In the genomic region with DNA sequence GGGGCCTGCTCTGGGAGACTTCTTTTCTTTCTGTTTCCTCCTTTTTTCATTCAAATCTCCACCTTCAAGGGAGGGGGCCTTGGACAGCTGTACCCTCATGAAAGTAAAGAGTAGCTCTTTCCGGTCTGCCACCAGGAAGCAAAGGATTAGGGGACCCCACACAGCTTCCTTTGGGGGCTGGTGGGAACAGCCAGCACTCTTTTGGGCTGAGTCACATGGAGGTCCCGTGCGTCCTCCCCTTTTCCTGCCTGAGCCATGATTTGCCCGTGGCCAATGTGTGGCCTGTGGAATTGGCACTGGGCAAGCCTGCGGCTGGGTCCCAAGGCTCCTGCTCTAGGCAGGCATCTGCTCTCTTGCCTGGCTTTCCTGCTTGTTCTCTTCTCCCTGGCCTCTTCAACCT, we compare ENCODE assay signal across 19 cellular contexts.
DNase-seq lines count a peak whose midpoint lies in the region; ATAC-seq and TF ChIP-seq lines count a peak whose summit lies in the region.
"Had no signal": no experiment of that assay in that cellular context is flagged by ENCODE, and none has a peak within 500 bp of the region (broad histone marks: within the 10 kb centered on the region; RNA-seq: fewer than 3 reads in every experiment).

No MANE protein-coding gene starts in this region.

- peak overlapping the region; percentile 89 for H2AFZ ChIP-seq in GM23338
- H2AFZ ChIP-seq: PC-9 had no signal

- peaks cover 3% of the 10 kb centered on the region; the same call in 1 of the 2 replicates for H3K9me2 ChIP-seq in GM23338 (ENCODE audit: insufficient read depth)

- POLR2A ChIA-PET in naive thymus-derived CD4-positive, alpha-beta T cell (lab: Charles Lee) = no interaction called here

- H3K9ac ChIP-seq in iPS-15b (ENCODE audit: low read depth, low read length) = peak overlapping the region; percentile 57
- H3K9ac ChIP-seq: KMS-11 had no signal

- H3K27ac Mint-ChIP-seq in GM23338 = peak overlapping the region; percentile 29; the same call in 1 of the 2 replicates
- no peak overlapping the region for H3K27ac Mint-ChIP-seq in naive thymus-derived CD4-positive, alpha-beta T cell

- H3K36me3 ChIP-seq in GM23338 (ENCODE audit: insufficient read depth) (no peaks in the 10 kb centered on the region), iPS-15b (ENCODE audit: control insufficient read depth, insufficient read depth, low read length) (no peaks in the 10 kb centered on the region)
- no peaks in the 10 kb centered on the region for H3K36me3 ChIP-seq in naive thymus-derived CD4-positive, alpha-beta T cell (ENCODE audit: control insufficient read depth in 2 of 3, insufficient read depth in 3 of 3, low read length in 3 of 3)

- no peaks in the 10 kb centered on the region for H4K20me1 ChIP-seq in GM23338 (replicated peaks; ENCODE audit: insufficient read depth)

- peaks cover 36% of the 10 kb centered on the region for H3K4me1 Mint-ChIP-seq in GM23338
- H3K4me1 Mint-ChIP-seq in naive thymus-derived CD4-positive, alpha-beta T cell = peaks cover 0 to 2% (median 0%) of the 10 kb centered on the region in 7 donors

- CTCF ChIA-PET in naive thymus-derived CD4-positive, alpha-beta T cell (lab: Charles Lee) = no interaction called here

- peaks cover 18% of the 10 kb centered on the region for H3K27me3 Mint-ChIP-seq in GM23338 (ENCODE audit: insufficient read depth, low read depth, poor library complexity)
- H3K27me3 Mint-ChIP-seq in naive thymus-derived CD4-positive, alpha-beta T cell = peaks cover 0 to 15% (median 11%) of the 10 kb centered on the region in 5 donors

- ATAC-seq in GM23338 = peak; percentile 23
- no peak for ATAC-seq in naive thymus-derived CD4-positive, alpha-beta T cell
- no peak for ATAC-seq in GM18907 (IDR thresholded peaks at IDR 0.05; ENCODE audit: unreplicated experiment)
- no peak for ATAC-seq in GM19328 (IDR thresholded peaks at IDR 0.05; ENCODE audit: unreplicated experiment)
- ATAC-seq: HepG2 had no signal

- H3K9me3 Mint-ChIP-seq in GM23338 = no peaks in the 10 kb centered on the region
- peaks cover 0 to 2% (median 0%) of the 10 kb centered on the region in 11 donors for H3K9me3 Mint-ChIP-seq in naive thymus-derived CD4-positive, alpha-beta T cell

- no peak overlapping the region; the same call in 2 of the 3 replicates for H3K4me3 Mint-ChIP-seq in GM23338
- H3K4me3 Mint-ChIP-seq in naive thymus-derived CD4-positive, alpha-beta T cell = no peak overlapping the region

- TF ChIP-seq CTCF in GM23338 (conservative IDR thresholded peaks at IDR 0.05; ENCODE audit: low read depth in 2 of 2) = no peak
- no peak for TF ChIP-seq CTCF in VCaP (conservative IDR thresholded peaks at IDR 0.05)

- H3K79me2 ChIP-seq in GM23338 (replicated peaks; ENCODE audit: insufficient read depth) = no peaks in the 10 kb centered on the region

- H3K27ac ChIP-seq in GM23338 (ENCODE audit: low read depth) (no peak overlapping the region), VCaP (peak overlapping the region; percentile 99)
- no peak overlapping the region for H3K27ac ChIP-seq in naive thymus-derived CD4-positive, alpha-beta T cell (ENCODE audit: low read depth, low read length)
- H3K27ac ChIP-seq: KMS-11, PC-9 had no signal

- no peak overlapping the region for H3K4me3 ChIP-seq in GM23338
- no peak overlapping the region for H3K4me3 ChIP-seq in iPS-15b (ENCODE audit: low read depth, low read length)
- no peak overlapping the region for H3K4me3 ChIP-seq in naive thymus-derived CD4-positive, alpha-beta T cell (ENCODE audit: low read length)
- H3K4me3 ChIP-seq: PC-9 had no signal

- H3K27me3 ChIP-seq in GM23338 (ENCODE audit: insufficient read depth) (no peaks in the 10 kb centered on the region), iPS-15b (ENCODE audit: control insufficient read depth, insufficient read depth, low read length) (no peaks in the 10 kb centered on the region)
- no peaks in the 10 kb centered on the region for H3K27me3 ChIP-seq in naive thymus-derived CD4-positive, alpha-beta T cell (ENCODE audit: control insufficient read depth in 2 of 2, insufficient read depth in 2 of 2, low read length in 2 of 2)

- intact Hi-C loops in naive thymus-derived CD4-positive, alpha-beta T cell (cut with micrococcal nuclease) = no loop called here

- no peaks in the 10 kb centered on the region for H3F3A ChIP-seq in GM23338 (replicated peaks; ENCODE audit: low read depth)

- no peak overlapping the region for H3K4me2 ChIP-seq in GM23338
- H3K4me2 ChIP-seq: KMS-11, PC-9 had no signal

- H3K9me3 ChIP-seq in iPS-15b (ENCODE audit: control insufficient read depth, insufficient read depth, low read length) = no peaks in the 10 kb centered on the region
- no peaks in the 10 kb centered on the region for H3K9me3 ChIP-seq in naive thymus-derived CD4-positive, alpha-beta T cell (ENCODE audit: control insufficient read depth in 2 of 3, low read length in 3 of 3)
- H3K9me3 ChIP-seq: Caco-2 had no signal

- H3K4me1 ChIP-seq in GM23338 (ENCODE audit: insufficient read depth) = peaks cover 12% of the 10 kb centered on the region
- H3K4me1 ChIP-seq in iPS-15b (ENCODE audit: control insufficient read depth, insufficient read depth, low read length) = peaks cover 19% of the 10 kb centered on the region
- no peaks in the 10 kb centered on the region for H3K4me1 ChIP-seq in naive thymus-derived CD4-positive, alpha-beta T cell (ENCODE audit: control insufficient read depth in 2 of 2, insufficient read depth in 2 of 2, low read length in 2 of 2)
- H3K4me1 ChIP-seq: Caco-2 had no signal

- DNase-seq in GM23338 (ENCODE audit: low spot score) (no peak), stromal cell of bone marrow (ENCODE audit: low read depth) (peak; percentile 7)
- no peak for DNase-seq in naive thymus-derived CD4-positive, alpha-beta T cell
- no peak for DNase-seq in activated CD4-positive, alpha-beta T cell treated with anti-CD3 and anti-CD28 coated beads, Interleukin-2, amount 50 U/mL, for 1 hour
- DNase-seq: Caco-2, MM.1S, NCI-H1105 treated with DMSO at 0.1 percent for 48 hours, NCI-H1930, NCI-H2171, NCI-H446 treated with DMSO at 0.1 percent for 48 hours, NCI-H748 treated with DMSO at 0.1 percent for 48 hours, PC-9, Right ventricle myocardium superior had no signal

- no peaks in the 10 kb centered on the region; the same call in 2 of the 3 replicates for H3K36me3 Mint-ChIP-seq in GM23338 (ENCODE audit: low read depth)
- no peaks in the 10 kb centered on the region for H3K36me3 Mint-ChIP-seq in naive thymus-derived CD4-positive, alpha-beta T cell

TF ChIP-seq in GM23338, 12 proteins besides CTCF, POLR2A, EP300 and RAD21 (continues in another document):
- TF ChIP-seq, protein P1, sequence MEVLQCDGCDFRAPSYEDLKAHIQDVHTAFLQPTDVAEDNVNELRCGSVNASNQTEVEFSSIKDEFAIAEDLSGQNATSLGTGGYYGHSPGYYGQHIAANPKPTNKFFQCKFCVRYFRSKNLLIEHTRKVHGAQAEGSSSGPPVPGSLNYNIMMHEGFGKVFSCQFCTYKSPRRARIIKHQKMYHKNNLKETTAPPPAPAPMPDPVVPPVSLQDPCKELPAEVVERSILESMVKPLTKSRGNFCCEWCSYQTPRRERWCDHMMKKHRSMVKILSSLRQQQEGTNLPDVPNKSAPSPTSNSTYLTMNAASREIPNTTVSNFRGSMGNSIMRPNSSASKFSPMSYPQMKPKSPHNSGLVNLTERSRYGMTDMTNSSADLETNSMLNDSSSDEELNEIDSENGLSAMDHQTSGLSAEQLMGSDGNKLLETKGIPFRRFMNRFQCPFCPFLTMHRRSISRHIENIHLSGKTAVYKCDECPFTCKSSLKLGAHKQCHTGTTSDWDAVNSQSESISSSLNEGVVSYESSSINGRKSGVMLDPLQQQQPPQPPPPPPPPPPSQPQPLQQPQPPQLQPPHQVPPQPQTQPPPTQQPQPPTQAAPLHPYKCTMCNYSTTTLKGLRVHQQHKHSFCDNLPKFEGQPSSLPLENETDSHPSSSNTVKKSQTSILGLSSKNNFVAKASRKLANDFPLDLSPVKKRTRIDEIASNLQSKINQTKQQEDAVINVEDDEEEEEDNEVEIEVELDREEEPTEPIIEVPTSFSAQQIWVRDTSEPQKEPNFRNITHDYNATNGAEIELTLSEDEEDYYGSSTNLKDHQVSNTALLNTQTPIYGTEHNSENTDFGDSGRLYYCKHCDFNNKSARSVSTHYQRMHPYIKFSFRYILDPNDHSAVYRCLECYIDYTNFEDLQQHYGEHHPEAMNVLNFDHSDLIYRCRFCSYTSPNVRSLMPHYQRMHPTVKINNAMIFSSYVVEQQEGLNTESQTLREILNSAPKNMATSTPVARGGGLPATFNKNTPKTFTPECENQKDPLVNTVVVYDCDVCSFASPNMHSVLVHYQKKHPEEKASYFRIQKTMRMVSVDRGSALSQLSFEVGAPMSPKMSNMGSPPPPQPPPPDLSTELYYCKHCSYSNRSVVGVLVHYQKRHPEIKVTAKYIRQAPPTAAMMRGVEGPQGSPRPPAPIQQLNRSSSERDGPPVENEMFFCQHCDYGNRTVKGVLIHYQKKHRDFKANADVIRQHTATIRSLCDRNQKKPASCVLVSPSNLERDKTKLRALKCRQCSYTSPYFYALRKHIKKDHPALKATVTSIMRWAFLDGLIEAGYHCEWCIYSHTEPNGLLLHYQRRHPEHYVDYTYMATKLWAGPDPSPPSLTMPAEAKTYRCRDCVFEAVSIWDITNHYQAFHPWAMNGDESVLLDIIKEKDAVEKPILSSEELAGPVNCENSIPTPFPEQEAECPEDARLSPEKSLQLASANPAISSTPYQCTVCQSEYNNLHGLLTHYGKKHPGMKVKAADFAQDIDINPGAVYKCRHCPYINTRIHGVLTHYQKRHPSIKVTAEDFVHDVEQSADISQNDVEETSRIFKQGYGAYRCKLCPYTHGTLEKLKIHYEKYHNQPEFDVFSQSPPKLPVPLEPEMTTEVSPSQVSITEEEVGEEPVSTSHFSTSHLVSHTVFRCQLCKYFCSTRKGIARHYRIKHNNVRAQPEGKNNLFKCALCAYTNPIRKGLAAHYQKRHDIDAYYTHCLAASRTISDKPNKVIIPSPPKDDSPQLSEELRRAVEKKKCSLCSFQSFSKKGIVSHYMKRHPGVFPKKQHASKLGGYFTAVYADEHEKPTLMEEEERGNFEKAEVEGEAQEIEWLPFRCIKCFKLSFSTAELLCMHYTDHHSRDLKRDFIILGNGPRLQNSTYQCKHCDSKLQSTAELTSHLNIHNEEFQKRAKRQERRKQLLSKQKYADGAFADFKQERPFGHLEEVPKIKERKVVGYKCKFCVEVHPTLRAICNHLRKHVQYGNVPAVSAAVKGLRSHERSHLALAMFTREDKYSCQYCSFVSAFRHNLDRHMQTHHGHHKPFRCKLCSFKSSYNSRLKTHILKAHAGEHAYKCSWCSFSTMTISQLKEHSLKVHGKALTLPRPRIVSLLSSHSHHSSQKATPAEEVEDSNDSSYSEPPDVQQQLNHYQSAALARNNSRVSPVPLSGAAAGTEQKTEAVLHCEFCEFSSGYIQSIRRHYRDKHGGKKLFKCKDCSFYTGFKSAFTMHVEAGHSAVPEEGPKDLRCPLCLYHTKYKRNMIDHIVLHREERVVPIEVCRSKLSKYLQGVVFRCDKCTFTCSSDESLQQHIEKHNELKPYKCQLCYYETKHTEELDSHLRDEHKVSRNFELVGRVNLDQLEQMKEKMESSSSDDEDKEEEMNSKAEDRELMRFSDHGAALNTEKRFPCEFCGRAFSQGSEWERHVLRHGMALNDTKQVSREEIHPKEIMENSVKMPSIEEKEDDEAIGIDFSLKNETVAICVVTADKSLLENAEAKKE (CRISPR knock-in tag; IDR thresholded peaks at IDR 0.05) = no peak
